Comparison of ENCODE assay signal across 23 cellular contexts in the genomic region with DNA sequence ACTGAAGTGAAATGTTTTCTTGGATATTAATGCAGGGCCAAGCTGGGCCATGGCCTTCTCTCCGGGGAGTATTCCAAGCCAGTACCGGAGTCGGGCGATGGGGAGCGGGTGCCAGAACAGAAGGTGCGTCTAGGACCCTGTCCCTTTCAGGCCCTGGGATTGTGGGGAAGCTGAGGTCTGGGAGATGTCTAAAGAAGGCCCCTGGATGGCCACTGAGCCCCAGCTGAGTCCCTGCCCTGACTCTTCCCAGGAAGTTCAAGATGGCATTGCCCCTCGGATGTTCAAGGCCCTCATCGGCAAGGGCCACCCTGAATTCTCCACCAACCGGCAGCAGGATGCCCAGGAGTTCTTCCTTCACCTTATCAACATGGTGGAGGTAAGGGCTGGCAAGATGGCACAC. TPM values are rescaled to one million over a fixed set of nuclear protein-coding genes. Genes with fewer than 3 reads are reported as not detected.
DNase-seq lines count a peak whose midpoint lies in the region; ATAC-seq, FAIRE-seq and TF ChIP-seq lines count a peak whose summit lies in the region.
"Had no signal": no experiment of that assay in that cellular context is flagged by ENCODE, and none has a peak within 500 bp of the region (broad histone marks: within the 10 kb centered on the region; RNA-seq: fewer than 3 reads in every experiment).

No MANE protein-coding gene starts in this region.

- WGBS in upper lobe of left lung, 2 donors, result 92 to 93% methylated on average over 9 of the region's 9 CpGs

- no peak overlapping the region for H3K4me2 ChIP-seq in neural progenitor cell
- H3K4me2 ChIP-seq: BLaER1 had no signal

- no peak overlapping the region for H3K27ac ChIP-seq in kidney (ENCODE audit: low read depth in 2 of 2, low read length in 2 of 2)
- H3K27ac ChIP-seq in neural progenitor cell, result no peak overlapping the region
- no peak overlapping the region for H3K27ac ChIP-seq in upper lobe of left lung
- H3K27ac ChIP-seq: 22Rv1, BLaER1, C4-2B, GM23248 had no signal

- peaks cover 55% of the 10 kb centered on the region for H3K36me3 Mint-ChIP-seq in activated CD4-positive, alpha-beta T cell treated with anti-CD3 and anti-CD28 coated beads, Interleukin-2, amount 10 ng/mL, durations not matched to agents 7 days and 5 days (ENCODE audit: low read depth)
- H3K36me3 Mint-ChIP-seq in activated CD4-positive, alpha-beta T cell treated with anti-CD3 and anti-CD28 coated beads, Interleukin-2, amount 10 ng/mL, durations not matched to agents 24 days and 14 days (ENCODE audit: low read depth), result peaks cover 72% of the 10 kb centered on the region
- H3K36me3 Mint-ChIP-seq in neural progenitor cell (peaks cover 47% of the 10 kb centered on the region), progenitor cell of endocrine pancreas (ENCODE audit: insufficient read depth) (peaks cover 46% of the 10 kb centered on the region)

- peak overlapping the region; percentile 66 for H3K27ac Mint-ChIP-seq in activated CD4-positive, alpha-beta T cell treated with anti-CD3 and anti-CD28 coated beads, Interleukin-2, amount 10 ng/mL, durations not matched to agents 7 days and 5 days
- no peak overlapping the region for H3K27ac Mint-ChIP-seq in activated CD4-positive, alpha-beta T cell treated with anti-CD3 and anti-CD28 coated beads, Interleukin-2, amount 10 ng/mL, durations not matched to agents 24 days and 14 days
- H3K27ac Mint-ChIP-seq in neural progenitor cell (no peak overlapping the region), progenitor cell of endocrine pancreas (no peak overlapping the region)
- H3K27ac Mint-ChIP-seq: B cell; CD4-positive, CD25-positive, alpha-beta regulatory T cell; CD8-positive, alpha-beta T cell had no signal

- H3K27me3 Mint-ChIP-seq in activated CD4-positive, alpha-beta T cell treated with anti-CD3 and anti-CD28 coated beads, Interleukin-2, amount 10 ng/mL, durations not matched to agents 7 days and 5 days, result no peaks in the 10 kb centered on the region
- H3K27me3 Mint-ChIP-seq in activated CD4-positive, alpha-beta T cell treated with anti-CD3 and anti-CD28 coated beads, Interleukin-2, amount 10 ng/mL, durations not matched to agents 24 days and 14 days, result no peaks in the 10 kb centered on the region
- H3K27me3 Mint-ChIP-seq in neural progenitor cell (ENCODE audit: insufficient read depth, low read depth), result peaks cover 6% of the 10 kb centered on the region
- no peaks in the 10 kb centered on the region for H3K27me3 Mint-ChIP-seq in progenitor cell of endocrine pancreas
- H3K27me3 Mint-ChIP-seq: B cell; CD4-positive, CD25-positive, alpha-beta regulatory T cell had no signal

- peaks cover 4% of the 10 kb centered on the region for H3K79me2 ChIP-seq in neural progenitor cell (ENCODE audit: low read depth)

- peaks cover 46 to 77% of the 10 kb centered on the region in 2 donors for H3K36me3 ChIP-seq in kidney (ENCODE audit: control insufficient read depth in 1 of 2, insufficient read depth in 2 of 2, low read length in 2 of 2)
- peaks cover 4% of the 10 kb centered on the region for H3K36me3 ChIP-seq in neural progenitor cell
- peaks cover 45 to 98% (median 89%) of the 10 kb centered on the region in 4 donors for H3K36me3 ChIP-seq in upper lobe of left lung

- no peak for FAIRE-seq in kidney (lab: Jason Lieb, UNC)
- FAIRE-seq: A204.1, G401.6, GM12892, H1 had no signal

- no peak overlapping the region for H2AFZ ChIP-seq in neural progenitor cell (replicated peaks)
- H2AFZ ChIP-seq: GM23248 had no signal

- TF ChIP-seq POLR2A in upper lobe of left lung (IDR thresholded peaks at IDR 0.05), result no peak

- H3K4me1 ChIP-seq in kidney (ENCODE audit: control insufficient read depth in 1 of 2, insufficient read depth in 1 of 2, low read depth in 1 of 2, low read length in 2 of 2) (no peaks in the 10 kb centered on the region), neural progenitor cell (no peaks in the 10 kb centered on the region), upper lobe of left lung (no peaks in the 10 kb centered on the region)
- H3K4me1 ChIP-seq: Caco-2 had no signal

- intact Hi-C loops in activated CD4-positive, alpha-beta T cell treated with anti-CD3 and anti-CD28 coated beads, Interleukin-2, amount 10 ng/mL, durations not matched to agents 24 days and 14 days (cut with micrococcal nuclease), result no loop called here
- intact Hi-C loops in kidney (cut with DNase I), result no loop called here

- ATAC-seq in upper lobe of left lung (ENCODE audit: low FRiP score in 2 of 2), result no peak
- ATAC-seq: CD8-positive, alpha-beta T cell; HCT116 had no signal

- H3K9me3 Mint-ChIP-seq in activated CD4-positive, alpha-beta T cell treated with anti-CD3 and anti-CD28 coated beads, Interleukin-2, amount 10 ng/mL, durations not matched to agents 7 days and 5 days, result no peaks in the 10 kb centered on the region
- H3K9me3 Mint-ChIP-seq in activated CD4-positive, alpha-beta T cell treated with anti-CD3 and anti-CD28 coated beads, Interleukin-2, amount 10 ng/mL, durations not matched to agents 24 days and 14 days, result no peaks in the 10 kb centered on the region
- H3K9me3 Mint-ChIP-seq in neural progenitor cell, result no peaks in the 10 kb centered on the region
- H3K9me3 Mint-ChIP-seq in progenitor cell of endocrine pancreas (ENCODE audit: low read depth), result no peaks in the 10 kb centered on the region
- H3K9me3 Mint-ChIP-seq: CD4-positive, CD25-positive, alpha-beta regulatory T cell; CD8-positive, alpha-beta T cell had no signal

- TF ChIP-seq EP300 in upper lobe of left lung (IDR thresholded peaks at IDR 0.05), result no peak

- CTCF ChIA-PET in activated CD4-positive, alpha-beta T cell treated with anti-CD3 and anti-CD28 coated beads, Interleukin-2, amount 10 ng/mL, durations not matched to agents 7 days and 5 days (lab: Charles Lee), result interaction anchor here (0.9 to 2.8 kb wide), 4 partner anchors 9 to 106 kb away, joined by 3 to 13 read pairs (median 6); partner anchors contain the start of gene SPSB2

- H3K4me1 Mint-ChIP-seq in activated CD4-positive, alpha-beta T cell treated with anti-CD3 and anti-CD28 coated beads, Interleukin-2, amount 10 ng/mL, durations not matched to agents 7 days and 5 days, result no peaks in the 10 kb centered on the region
- H3K4me1 Mint-ChIP-seq in activated CD4-positive, alpha-beta T cell treated with anti-CD3 and anti-CD28 coated beads, Interleukin-2, amount 10 ng/mL, durations not matched to agents 24 days and 14 days, result no peaks in the 10 kb centered on the region
- H3K4me1 Mint-ChIP-seq in neural progenitor cell, result no peaks in the 10 kb centered on the region
- H3K4me1 Mint-ChIP-seq in progenitor cell of endocrine pancreas (ENCODE audit: low read depth), result no peaks in the 10 kb centered on the region
- H3K4me1 Mint-ChIP-seq: B cell had no signal

- no peaks in the 10 kb centered on the region for H3K9me3 ChIP-seq in kidney (ENCODE audit: control insufficient read depth in 1 of 2, low read length in 2 of 2)
- no peaks in the 10 kb centered on the region for H3K9me3 ChIP-seq in neural progenitor cell (ENCODE audit: low read depth)
- no peaks in the 10 kb centered on the region for H3K9me3 ChIP-seq in upper lobe of left lung
- H3K9me3 ChIP-seq: BLaER1, Caco-2 had no signal

- no peaks in the 10 kb centered on the region for H4K20me1 ChIP-seq in neural progenitor cell (ENCODE audit: low read depth)
- H4K20me1 ChIP-seq: BLaER1 had no signal

- H3K27me3 ChIP-seq in neural progenitor cell, result no peaks in the 10 kb centered on the region
- no peaks in the 10 kb centered on the region for H3K27me3 ChIP-seq in upper lobe of left lung
- H3K27me3 ChIP-seq: BLaER1 had no signal

- TF ChIP-seq CTCF in kidney (IDR thresholded peaks at IDR 0.05; ENCODE audit: borderline replicate concordance, extremely low read depth, insufficient read depth) (no peak), neural progenitor cell (IDR thresholded peaks at IDR 0.05) (no peak), progenitor cell of endocrine pancreas (IDR thresholded peaks at IDR 0.05; ENCODE audit: unreplicated experiment) (no peak), upper lobe of left lung (IDR thresholded peaks at IDR 0.05) (no peak)

- H3K4me3 Mint-ChIP-seq in activated CD4-positive, alpha-beta T cell treated with anti-CD3 and anti-CD28 coated beads, Interleukin-2, amount 10 ng/mL, durations not matched to agents 7 days and 5 days, result no peak overlapping the region
- no peak overlapping the region for H3K4me3 Mint-ChIP-seq in activated CD4-positive, alpha-beta T cell treated with anti-CD3 and anti-CD28 coated beads, Interleukin-2, amount 10 ng/mL, durations not matched to agents 24 days and 14 days
- peak overlapping the region; percentile 46 for H3K4me3 Mint-ChIP-seq in neural progenitor cell
- H3K4me3 Mint-ChIP-seq in progenitor cell of endocrine pancreas (ENCODE audit: low read depth), result no peak overlapping the region
- H3K4me3 Mint-ChIP-seq: B cell; CD8-positive, alpha-beta T cell had no signal

- H3K4me3 ChIP-seq in kidney (ENCODE audit: low read length in 2 of 2) (no peak overlapping the region), neural progenitor cell (no peak overlapping the region), upper lobe of left lung (no peak overlapping the region)
- H3K4me3 ChIP-seq: BLaER1, GM23248 had no signal

- H3K9ac ChIP-seq in kidney (ENCODE audit: low read length in 2 of 2) (no peak overlapping the region), neural progenitor cell (no peak overlapping the region)
- H3K9ac ChIP-seq: BLaER1, GM23248 had no signal

- DNase-seq in activated CD4-positive, alpha-beta T cell treated with anti-CD3 and anti-CD28 coated beads, Interleukin-2, amount 10 ng/mL, durations not matched to agents 7 days and 5 days, result no peak
- no peak for DNase-seq in activated CD4-positive, alpha-beta T cell treated with anti-CD3 and anti-CD28 coated beads, Interleukin-2, amount 10 ng/mL, durations not matched to agents 24 days and 14 days
- DNase-seq in kidney (peak; percentile 55), neural progenitor cell (ENCODE audit: low spot score) (no peak), OCI-M1 (lab: John Stamatoyannopoulos, UW) (no peak), progenitor cell of endocrine pancreas (ENCODE audit: low spot score, unreplicated experiment) (no peak), upper lobe of left lung (no peak)
- DNase-seq: Caco-2; CD4-positive, CD25-positive, alpha-beta regulatory T cell; CD8-positive, alpha-beta T cell; DMS153; DND-41; GM23248; H7 had no signal

- POLR2A ChIA-PET in activated CD4-positive, alpha-beta T cell treated with anti-CD3 and anti-CD28 coated beads, Interleukin-2, amount 10 ng/mL, durations not matched to agents 7 days and 5 days (lab: Charles Lee), result no interaction called here

- H3F3A ChIP-seq in neural progenitor cell (ENCODE audit: low read depth), result peaks cover 2% of the 10 kb centered on the region

RNA-seq across cellular contexts. Expression of gene TPI1, which starts 7.2 kb away (rescaled TPM):
- total RNA-seq in activated CD4-positive, alpha-beta T cell treated with anti-CD3 and anti-CD28 coated beads, Interleukin-2, amount 10 ng/mL, durations not matched to agents 7 days and 5 days, result 1,000 to 10,000 TPM in 1 of 2 experiments, 100 to 1,000 TPM in 1; 918 to 1,035 TPM
- 1,614 and 1,630 TPM in 2 replicates for total RNA-seq in activated CD4-positive, alpha-beta T cell treated with anti-CD3 and anti-CD28 coated beads, Interleukin-2, amount 10 ng/mL, durations not matched to agents 24 days and 14 days
- total RNA-seq in kidney, result 437 TPM
- polyA plus RNA-seq in kidney (ENCODE audit: insufficient read depth, low read depth, low replicate concordance), result 1,220 TPM
- total RNA-seq in neural progenitor cell (ENCODE audit: low replicate concordance), result 1,038 and 1,695 TPM in 2 replicates
- total RNA-seq in progenitor cell of endocrine pancreas, result 498 and 505 TPM in 2 replicates
- total RNA-seq in upper lobe of left lung, result 100 to 1,000 TPM; 137 to 407 (median 309) TPM

RNA-seq across cellular contexts. Expression of gene USP5, which starts 8.2 kb away (rescaled TPM):
- 100 to 1,000 TPM; 119 to 131 TPM for total RNA-seq in activated CD4-positive, alpha-beta T cell treated with anti-CD3 and anti-CD28 coated beads, Interleukin-2, amount 10 ng/mL, durations not matched to agents 7 days and 5 days
- total RNA-seq in activated CD4-positive, alpha-beta T cell treated with anti-CD3 and anti-CD28 coated beads, Interleukin-2, amount 10 ng/mL, durations not matched to agents 24 days and 14 days, result 121 TPM in 2 replicates
- total RNA-seq in kidney (75.5 TPM), neural progenitor cell (ENCODE audit: low replicate concordance) (60.9 and 101 TPM in 2 replicates), progenitor cell of endocrine pancreas (183 and 185 TPM in 2 replicates), upper lobe of left lung (10 to 100 TPM; 22.6 to 77.0 (median 35.6) TPM)
- 52.3 TPM for polyA plus RNA-seq in kidney (ENCODE audit: insufficient read depth, low read depth, low replicate concordance)

RNA-seq across cellular contexts. Expression of gene CDCA3, which starts 9.0 kb away (rescaled TPM):
- total RNA-seq in activated CD4-positive, alpha-beta T cell treated with anti-CD3 and anti-CD28 coated beads, Interleukin-2, amount 10 ng/mL, durations not matched to agents 7 days and 5 days, result 100 to 1,000 TPM; 118 to 122 TPM
- 32.6 and 33.7 TPM in 2 replicates for total RNA-seq in activated CD4-positive, alpha-beta T cell treated with anti-CD3 and anti-CD28 coated beads, Interleukin-2, amount 10 ng/mL, durations not matched to agents 24 days and 14 days
- total RNA-seq in kidney (1.3 TPM), neural progenitor cell (ENCODE audit: low replicate concordance) (62.1 and 73.5 TPM in 2 replicates), progenitor cell of endocrine pancreas (36.1 and 40.6 TPM in 2 replicates), upper lobe of left lung (10 to 100 TPM in 1 of 6 donors, 1 to 10 TPM in 3, under 1 TPM in 1, not detected in 1; 0.39 to 10.3 (median 2.8) TPM)
- 2.1 TPM for polyA plus RNA-seq in kidney (ENCODE audit: insufficient read depth, low read depth, low replicate concordance)

RNA-seq across cellular contexts. Expression of gene SPSB2, which starts 13.0 kb away (rescaled TPM):
- total RNA-seq in activated CD4-positive, alpha-beta T cell treated with anti-CD3 and anti-CD28 coated beads, Interleukin-2, amount 10 ng/mL, durations not matched to agents 7 days and 5 days, result 10 to 100 TPM; 15.4 to 17.3 TPM
- total RNA-seq in activated CD4-positive, alpha-beta T cell treated with anti-CD3 and anti-CD28 coated beads, Interleukin-2, amount 10 ng/mL, durations not matched to agents 24 days and 14 days, result 3.4 TPM in 2 replicates
- 19.0 TPM for total RNA-seq in kidney
- 21.3 TPM for polyA plus RNA-seq in kidney (ENCODE audit: insufficient read depth, low read depth, low replicate concordance)
- 0.65 and 6.6 TPM in 2 replicates for total RNA-seq in neural progenitor cell (ENCODE audit: low replicate concordance)
- 11.7 and 15.7 TPM in 2 replicates for total RNA-seq in progenitor cell of endocrine pancreas
- 10 to 100 TPM; 27.7 to 63.3 (median 35.0) TPM for total RNA-seq in upper lobe of left lung

RNA-seq across cellular contexts. Expression of gene GNB3, which starts 19.4 kb away (rescaled TPM):
- not detected for total RNA-seq in activated CD4-positive, alpha-beta T cell treated with anti-CD3 and anti-CD28 coated beads, Interleukin-2, amount 10 ng/mL, durations not matched to agents 7 days and 5 days
- 1.6 and 1.7 TPM in 2 replicates for total RNA-seq in activated CD4-positive, alpha-beta T cell treated with anti-CD3 and anti-CD28 coated beads, Interleukin-2, amount 10 ng/mL, durations not matched to agents 24 days and 14 days
- total RNA-seq in kidney (2.6 TPM), neural progenitor cell (ENCODE audit: low replicate concordance) (2.7 and 7.6 TPM in 2 replicates), progenitor cell of endocrine pancreas (5.6 and 7.0 TPM in 2 replicates), upper lobe of left lung (1 to 10 TPM in 2 of 6 donors, under 1 TPM in 3, not detected in 1; 0.44 to 1.4 (median 0.86) TPM)
- polyA plus RNA-seq in kidney (ENCODE audit: insufficient read depth, low read depth, low replicate concordance), result 1.4 TPM
- total RNA-seq: CD4-positive, CD25-positive, alpha-beta regulatory T cell had no signal
- polyA plus RNA-seq: CD4-positive, CD25-positive, alpha-beta regulatory T cell had no signal
